1 cellular context compared by ENCODE assay signal in genomic region chr1:10186453-10187319, GRCh38.
TF ChIP-seq lines count a peak whose summit lies in the region.

No MANE protein-coding gene starts in this region.

TF ChIP-seq in H1, 55 proteins besides CTCF, POLR2A, EP300 and RAD21 (continued from another document):
- TF ChIP-seq ATF3 (IDR thresholded peaks at IDR 0.05; ENCODE audit: insufficient read depth, low read depth, low read length) = no peak
